In genomic region chr11:518463-519202, GRCh38 we compare ENCODE assay signal across 1 cellular context.
TF ChIP-seq lines count a peak whose summit lies in the region.

No MANE protein-coding gene starts in this region.

TF ChIP-seq in HepG2, 621 proteins besides CTCF, POLR2A, EP300 and RAD21 (continues in another document):
- TF ChIP-seq PRDM10 (CRISPR knock-in tag; IDR thresholded peaks at IDR 0.05; ENCODE audit: low read depth) (no peak), CREB1 (IDR thresholded peaks at IDR 0.05) (peak; percentile 22; the same call in 1 of the 2 replicates), CREB1 (CRISPR knock-in tag; IDR thresholded peaks at IDR 0.05) (no peak), ZNF607 (CRISPR knock-in tag; IDR thresholded peaks at IDR 0.05; ENCODE audit: borderline replicate concordance) (no peak; the same call in 1 of the 2 replicates), SNRNP70 (IDR thresholded peaks at IDR 0.05; ENCODE audit: low read depth, low read length) (no peak), RORA (CRISPR knock-in tag; IDR thresholded peaks at IDR 0.05) (no peak), KAT8 (CRISPR knock-in tag; IDR thresholded peaks at IDR 0.05) (peak; percentile 71; the same call in 1 of the 2 replicates), HNF1A (IDR thresholded peaks at IDR 0.05; ENCODE audit: low read depth) (no peak), HNF1A (CRISPR knock-in tag; IDR thresholded peaks at IDR 0.05; ENCODE audit: borderline replicate concordance) (peak; percentile 40; the same call in 1 of the 2 replicates), ZBTB44 (CRISPR knock-in tag; IDR thresholded peaks at IDR 0.05) (no peak), ZNF790 (CRISPR knock-in tag; IDR thresholded peaks at IDR 0.05; ENCODE audit: borderline replicate concordance) (no peak), ZBTB2 (CRISPR knock-in tag; IDR thresholded peaks at IDR 0.05; ENCODE audit: low read depth) (peak; percentile 80), LRRFIP1 (CRISPR knock-in tag; conservative IDR thresholded peaks at IDR 0.05) (no peak), ZNF782 (CRISPR knock-in tag; IDR thresholded peaks at IDR 0.05; ENCODE audit: borderline replicate concordance) (peak; percentile 45; the same call in 1 of the 2 replicates), AKAP8 (CRISPR knock-in tag; IDR thresholded peaks at IDR 0.05) (peak; percentile 64; the same call in 1 of the 2 replicates), ZHX1 (CRISPR knock-in tag; IDR thresholded peaks at IDR 0.05; ENCODE audit: low read depth) (peak; percentile 88), IRF9 (CRISPR knock-in tag; IDR thresholded peaks at IDR 0.05; ENCODE audit: borderline replicate concordance) (peak; percentile 60; the same call in 1 of the 2 replicates), ZXDC (CRISPR knock-in tag; IDR thresholded peaks at IDR 0.05) (no peak), SCMH1 (CRISPR knock-in tag; IDR thresholded peaks at IDR 0.05; ENCODE audit: borderline replicate concordance) (no peak), HMGA1 (CRISPR knock-in tag; conservative IDR thresholded peaks at IDR 0.05) (no peak), FOSL1 (CRISPR knock-in tag; IDR thresholded peaks at IDR 0.05; ENCODE audit: borderline replicate concordance) (no peak), CENPT (CRISPR knock-in tag; IDR thresholded peaks at IDR 0.05; ENCODE audit: low read depth) (no peak), RFXAP (CRISPR knock-in tag; IDR thresholded peaks at IDR 0.05; ENCODE audit: borderline replicate concordance) (no peak; the same call in 1 of the 2 replicates), ZNF333 (CRISPR knock-in tag; IDR thresholded peaks at IDR 0.05; ENCODE audit: borderline replicate concordance) (peak; percentile 59; the same call in 1 of the 2 replicates), ZNF160 (CRISPR knock-in tag; IDR thresholded peaks at IDR 0.05) (0 out of 2 replicates have a peak, but pooled peaks have one; percentile 44), ZNF710 (CRISPR knock-in tag; IDR thresholded peaks at IDR 0.05; ENCODE audit: borderline replicate concordance) (peak; percentile 77; the same call in 1 of the 2 replicates), DNMT1 (CRISPR knock-in tag; IDR thresholded peaks at IDR 0.05) (0 out of 2 replicates have a peak, but pooled peaks have one; percentile 76)
